In the genomic region with DNA sequence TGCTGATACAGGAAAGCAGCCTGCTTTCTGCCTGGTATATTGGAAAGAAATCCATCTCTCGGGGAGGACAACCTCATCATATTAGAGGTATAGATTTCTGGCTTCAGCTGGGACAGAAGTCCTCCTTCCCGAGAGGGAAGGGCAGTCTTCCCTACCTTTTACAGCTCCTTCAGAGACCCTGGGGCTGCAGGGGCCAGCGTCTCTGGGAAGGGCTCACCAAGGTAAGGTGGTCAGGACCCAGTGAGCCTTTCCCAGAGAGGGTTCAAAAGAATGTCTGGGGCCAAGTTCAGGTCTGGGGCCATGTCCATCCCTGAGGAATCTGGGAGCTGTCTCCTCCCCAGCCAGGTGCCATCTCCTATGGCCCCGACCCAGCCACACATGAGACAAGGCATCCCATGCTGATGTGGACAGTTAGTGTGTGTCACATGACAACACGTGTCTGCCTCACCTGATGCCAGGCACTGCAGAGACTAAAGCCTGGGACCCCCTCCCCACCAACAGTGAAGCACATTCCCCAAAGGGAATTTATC, we compare ENCODE assay signal across 20 cellular contexts.
DNase-seq lines count a peak whose midpoint lies in the region; ATAC-seq, FAIRE-seq and TF ChIP-seq lines count a peak whose summit lies in the region.
"Had no signal": no experiment of that assay in that cellular context is flagged by ENCODE, and none has a peak within 500 bp of the region (broad histone marks: within the 10 kb centered on the region; RNA-seq: fewer than 3 reads in every experiment).

No MANE protein-coding gene starts in this region.

- intact Hi-C loops in right lobe of liver (cut with DNase I) = no loop called here
- intact Hi-C loops in HepG2 (cut with micrococcal nuclease; ENCODE audit: unreplicated experiment) = no loop called here
- intact Hi-C loops in left cardiac atrium (cut with DNase I) = no loop called here

- H3K36me3 ChIP-seq in right lobe of liver = no peaks in the 10 kb centered on the region
- H3K36me3 ChIP-seq in HepG2 (replicated peaks in 1 of 2; ENCODE audit: control insufficient read depth in 1 of 2, insufficient read depth in 2 of 2, low read length in 2 of 2) = no peaks in the 10 kb centered on the region
- no peaks in the 10 kb centered on the region for H3K36me3 ChIP-seq in osteoblast (ENCODE audit: insufficient read depth, low read length)
- H3K36me3 ChIP-seq in suprapubic skin = no peaks in the 10 kb centered on the region
- H3K36me3 ChIP-seq: BLaER1 treated with 17β-estradiol and CSF1 and Interleukin-3, amounts not matched to agents 10 nM and 100 nM had no signal

- H3K9me3 ChIP-seq in right lobe of liver (no peaks in the 10 kb centered on the region), HepG2 (ENCODE audit: low read length) (no peaks in the 10 kb centered on the region), osteoblast (ENCODE audit: low read depth, low read length) (no peaks in the 10 kb centered on the region), suprapubic skin (no peaks in the 10 kb centered on the region)
- H3K9me3 ChIP-seq: BLaER1 treated with 17β-estradiol and CSF1 and Interleukin-3, amounts not matched to agents 10 nM and 100 nM had no signal

- TF ChIP-seq RAD21 in HepG2 (CRISPR knock-in tag; IDR thresholded peaks at IDR 0.05) = no peak

- no peaks in the 10 kb centered on the region for H3K79me2 ChIP-seq in HepG2 (ENCODE audit: insufficient read depth, low read length)
- H3K79me2 ChIP-seq in osteoblast (ENCODE audit: insufficient read depth, low read length) = no peaks in the 10 kb centered on the region

- H3K27me3 ChIP-seq in right lobe of liver (no peaks in the 10 kb centered on the region), HepG2 (ENCODE audit: control insufficient read depth in 1 of 2, insufficient read depth in 2 of 2, low read length in 2 of 2) (peaks cover 2 to 18% of the 10 kb centered on the region in 2 experiments; a peak in 4 of 5 replicates), osteoblast (ENCODE audit: insufficient read depth, low read length) (no peaks in the 10 kb centered on the region), suprapubic skin (peaks cover 33% of the 10 kb centered on the region)
- H3K27me3 ChIP-seq: BLaER1 treated with 17β-estradiol and CSF1 and Interleukin-3, amounts not matched to agents 10 nM and 100 nM had no signal

- in situ Hi-C loops in HepG2 (cut with HindIII; ENCODE audit: extremely low pct_ligation_motif_present, low pct_unique_long_range_greater_than_20kb) = no loop called here

- no peak overlapping the region for H3K4me3 ChIP-seq in right lobe of liver
- no peak overlapping the region for H3K4me3 ChIP-seq in HepG2 (replicated peaks in 1 of 3; ENCODE audit: insufficient read depth in 1 of 3, low read depth in 2 of 3, low read length in 3 of 3)
- H3K4me3 ChIP-seq in osteoblast (ENCODE audit: insufficient read depth, low read length) = no peak overlapping the region
- H3K4me3 ChIP-seq in suprapubic skin = no peak overlapping the region
- H3K4me3 ChIP-seq: BLaER1 treated with 17β-estradiol and CSF1 and Interleukin-3, amounts not matched to agents 10 nM and 100 nM; GM12878 had no signal

- CTCF ChIA-PET in HepG2 (lab: Yijun Ruan, JAX; ENCODE audit: low intra/inter-chr PET ratio, low total read pairs) = no interaction called here

- no peak overlapping the region for H3K9ac ChIP-seq in HepG2 (ENCODE audit: insufficient read depth, low read depth, low read length)
- H3K9ac ChIP-seq: BLaER1 treated with 17β-estradiol and CSF1 and Interleukin-3, amounts not matched to agents 10 nM and 100 nM had no signal

- TF ChIP-seq EP300 in HepG2 (IDR thresholded peaks at IDR 0.05; ENCODE audit: low read depth in 2 of 2, low read length in 2 of 2) = no peak
- no peak for TF ChIP-seq EP300 in HepG2 (CRISPR knock-in tag; IDR thresholded peaks at IDR 0.05; ENCODE audit: borderline replicate concordance)
- TF ChIP-seq EP300 in suprapubic skin (IDR thresholded peaks at IDR 0.05) = no peak

- FAIRE-seq in HepG2 (lab: Jason Lieb, UNC) = no peak
- FAIRE-seq: GM12878, GM19239, H1, HTR-8/SVneo had no signal

- TF ChIP-seq POLR2A in right lobe of liver (IDR thresholded peaks at IDR 0.05) (no peak), HepG2 (IDR thresholded peaks at IDR 0.05; ENCODE audit: insufficient read depth in 1 of 2, low read depth in 2 of 2, low read length in 2 of 2) (no peak), suprapubic skin (IDR thresholded peaks at IDR 0.05) (no peak)

- DNase-seq in right lobe of liver (peak in 2 of 3 donors; percentile 22 to 25), HepG2 (ENCODE audit: low spot score) (no peak), osteoblast (ENCODE audit: insufficient read length, low spot score, missing footprints) (peak; percentile 63), suprapubic skin (ENCODE audit: low spot score in 2 of 2) (peak; percentile 20 to 50), left cardiac atrium (no peak), NCI-H1092 (lab: John Stamatoyannopoulos, UW) (no peak)
- DNase-seq: CD4-positive, CD25-positive, alpha-beta regulatory T cell; CD8-positive, alpha-beta memory T cell; COR-L47; DMS 273 treated with DMSO at 0.1 percent for 48 hours; DMS53; DND-41; EL; H9 had no signal

- ATAC-seq in right lobe of liver = no peak
- ATAC-seq in HepG2 = no peak
- ATAC-seq in GM18867 (IDR thresholded peaks at IDR 0.05; ENCODE audit: unreplicated experiment) = no peak
- no peak for ATAC-seq in left cardiac atrium
- ATAC-seq: GM12878 had no signal

- H3K27ac ChIP-seq in right lobe of liver (no peak overlapping the region), HepG2 (ENCODE audit: extremely low read length, insufficient read depth, low read length) (no peak overlapping the region), osteoblast (ENCODE audit: low read depth, low read length) (no peak overlapping the region), suprapubic skin (no peak overlapping the region)
- H3K27ac ChIP-seq: BLaER1 treated with 17β-estradiol and CSF1 and Interleukin-3, amounts not matched to agents 10 nM and 100 nM had no signal

- no peak for TF ChIP-seq CTCF in right lobe of liver (IDR thresholded peaks at IDR 0.05)
- no peak for TF ChIP-seq CTCF in HepG2 (CRISPR knock-in tag; IDR thresholded peaks at IDR 0.05)
- no peak for TF ChIP-seq CTCF in osteoblast (IDR thresholded peaks at IDR 0.05; ENCODE audit: extremely low read depth, low read depth, low read length)
- no peak for TF ChIP-seq CTCF in suprapubic skin (IDR thresholded peaks at IDR 0.05)

- no peak overlapping the region for H3K4me2 ChIP-seq in HepG2 (ENCODE audit: low read depth, low read length)
- no peak overlapping the region for H3K4me2 ChIP-seq in osteoblast (ENCODE audit: insufficient read depth, low read length)
- H3K4me2 ChIP-seq: BLaER1 treated with 17β-estradiol and CSF1 and Interleukin-3, amounts not matched to agents 10 nM and 100 nM had no signal

- H4K20me1 ChIP-seq in HepG2 (ENCODE audit: insufficient read depth, low read length) (no peaks in the 10 kb centered on the region), osteoblast (ENCODE audit: insufficient read depth, low read length) (no peaks in the 10 kb centered on the region)
- H4K20me1 ChIP-seq: BLaER1 treated with 17β-estradiol and CSF1 and Interleukin-3, amounts not matched to agents 10 nM and 100 nM had no signal

- WGBS in right lobe of liver (ENCODE audit: insufficient coverage, low coverage, low lambda C conversion rate, missing lambda C conversion rate) = 50% methylated on average over 1 of the region's 5 CpGs
- WGBS in HepG2 (ENCODE audit: low lambda C conversion rate) = 0% methylated on average over 3 of the region's 5 CpGs
- WGBS in suprapubic skin = 79% methylated on average over 5 of the region's 5 CpGs

- no TSS peak for BruUV-seq in HepG2 (replicated peaks; lab: Mats Ljungman, UMichigan)

- H2AFZ ChIP-seq in HepG2 (ENCODE audit: low read length) = no peak overlapping the region
- H2AFZ ChIP-seq in osteoblast (ENCODE audit: low read length) = no peak overlapping the region

- H3K4me1 ChIP-seq in right lobe of liver (no peaks in the 10 kb centered on the region), HepG2 (ENCODE audit: insufficient read depth, low read length) (no peaks in the 10 kb centered on the region), osteoblast (ENCODE audit: insufficient read depth, low read length) (no peaks in the 10 kb centered on the region), suprapubic skin (peaks cover 1% of the 10 kb centered on the region)
- H3K4me1 ChIP-seq: BLaER1 treated with 17β-estradiol and CSF1 and Interleukin-3, amounts not matched to agents 10 nM and 100 nM had no signal

- POLR2A ChIA-PET in HepG2 (lab: Yijun Ruan, JAX) = no interaction called here

TF ChIP-seq in HepG2, 621 proteins besides CTCF, POLR2A, EP300 and RAD21 (continues in another document):
- TF ChIP-seq, protein P1, sequence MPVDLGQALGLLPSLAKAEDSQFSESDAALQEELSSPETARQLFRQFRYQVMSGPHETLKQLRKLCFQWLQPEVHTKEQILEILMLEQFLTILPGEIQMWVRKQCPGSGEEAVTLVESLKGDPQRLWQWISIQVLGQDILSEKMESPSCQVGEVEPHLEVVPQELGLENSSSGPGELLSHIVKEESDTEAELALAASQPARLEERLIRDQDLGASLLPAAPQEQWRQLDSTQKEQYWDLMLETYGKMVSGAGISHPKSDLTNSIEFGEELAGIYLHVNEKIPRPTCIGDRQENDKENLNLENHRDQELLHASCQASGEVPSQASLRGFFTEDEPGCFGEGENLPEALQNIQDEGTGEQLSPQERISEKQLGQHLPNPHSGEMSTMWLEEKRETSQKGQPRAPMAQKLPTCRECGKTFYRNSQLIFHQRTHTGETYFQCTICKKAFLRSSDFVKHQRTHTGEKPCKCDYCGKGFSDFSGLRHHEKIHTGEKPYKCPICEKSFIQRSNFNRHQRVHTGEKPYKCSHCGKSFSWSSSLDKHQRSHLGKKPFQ (CRISPR knock-in tag; IDR thresholded peaks at IDR 0.05; ENCODE audit: insufficient replicate concordance) = no peak
- TF ChIP-seq, protein P2, sequence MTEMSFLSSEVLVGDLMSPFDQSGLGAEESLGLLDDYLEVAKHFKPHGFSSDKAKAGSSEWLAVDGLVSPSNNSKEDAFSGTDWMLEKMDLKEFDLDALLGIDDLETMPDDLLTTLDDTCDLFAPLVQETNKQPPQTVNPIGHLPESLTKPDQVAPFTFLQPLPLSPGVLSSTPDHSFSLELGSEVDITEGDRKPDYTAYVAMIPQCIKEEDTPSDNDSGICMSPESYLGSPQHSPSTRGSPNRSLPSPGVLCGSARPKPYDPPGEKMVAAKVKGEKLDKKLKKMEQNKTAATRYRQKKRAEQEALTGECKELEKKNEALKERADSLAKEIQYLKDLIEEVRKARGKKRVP (CRISPR knock-in tag; IDR thresholded peaks at IDR 0.05) = no peak
- no peak for TF ChIP-seq MTA3 (CRISPR knock-in tag; IDR thresholded peaks at IDR 0.05)
- TF ChIP-seq KLF12 (CRISPR knock-in tag; IDR thresholded peaks at IDR 0.05; ENCODE audit: borderline replicate concordance) = no peak
- no peak for TF ChIP-seq ZBTB42 (CRISPR knock-in tag; IDR thresholded peaks at IDR 0.05)
- TF ChIP-seq RFX3 (CRISPR knock-in tag; IDR thresholded peaks at IDR 0.05) = no peak
- TF ChIP-seq ZNF776 (CRISPR knock-in tag; IDR thresholded peaks at IDR 0.05) = no peak
- no peak for TF ChIP-seq ZSCAN30 (CRISPR knock-in tag; IDR thresholded peaks at IDR 0.05)

Comparison
In these comparisons a context has a peak if more than half of its experiments do, and no peak if none do; other contexts are left out.
1. DNase-seq: peak in right lobe of liver (2 of 3), osteoblast (single experiment) and suprapubic skin (2 of 2); none in HepG2 (single experiment), left cardiac atrium (single experiment) and NCI-H1092 (single experiment).